ENCODE assay signal across 21 cellular contexts in the genomic region with DNA sequence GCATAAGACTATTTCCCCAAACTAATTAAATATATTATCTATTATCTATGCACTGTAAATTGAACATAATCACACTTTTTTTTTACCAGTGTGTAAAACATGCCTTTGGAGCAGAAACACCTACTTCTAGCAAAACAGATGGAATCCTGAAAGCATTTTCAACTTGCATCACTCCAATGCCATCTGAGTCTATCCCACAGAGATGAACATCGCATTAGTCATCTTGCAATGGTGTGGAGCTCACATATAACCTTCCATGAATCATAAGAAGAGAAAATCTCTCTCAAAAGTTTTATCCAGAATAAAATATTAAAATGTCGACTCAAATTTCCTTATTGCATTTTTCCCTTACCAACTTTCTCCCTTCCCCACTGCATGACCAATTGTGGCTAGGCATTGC.
DNase-seq lines count a peak whose midpoint lies in the region; TF ChIP-seq lines count a peak whose summit lies in the region.
"Had no signal": no experiment of that assay in that cellular context is flagged by ENCODE, and none has a peak within 500 bp of the region (broad histone marks: within the 10 kb centered on the region; RNA-seq: fewer than 3 reads in every experiment).

No MANE protein-coding gene starts in this region.

- H2AK5ac ChIP-seq in mesendoderm (ENCODE audit: low read length): no peak overlapping the region

- peak; percentile 2 for DNase-seq in Caki2 (ENCODE audit: low read depth)
- peak; percentile 63 for DNase-seq in RKO (ENCODE audit: low spot score)
- DNase-seq in epithelial cell of prostate (ENCODE audit: low read depth, low spot score): no peak
- peak; percentile 72 for DNase-seq in kidney tubule cell (ENCODE audit: low spot score)
- DNase-seq in mesendoderm: no peak
- no peak for DNase-seq in DMS153 (lab: John Stamatoyannopoulos, UW)
- DNase-seq in stomach: no peak
- DNase-seq in NK-92 (lab: John Stamatoyannopoulos, UW; ENCODE audit: unreplicated experiment): no peak
- DNase-seq: activated CD4-positive, alpha-beta T cell treated with anti-CD3 and anti-CD28 coated beads, Interleukin-2, amount 10 ng/mL, durations not matched to agents 24 days and 14 days; activated gamma-delta T cell treated with Interleukin-2 at 50 U/mL for 16 hours; activated T-cell treated with anti-CD3 and anti-CD28 coated beads, Interleukin-2, amount 50 U/mL, for 4 hours; colonic mucosa; effector CD8-positive, alpha-beta T cell; NCI-H1417; NCI-H2029 treated with DMSO at 0.1 percent for 48 hours; NCI-H226; NCI-H69; ovary; spleen; WERI-Rb-1 had no signal

- intact Hi-C loops in stomach (cut with DNase I; ENCODE audit: low total_unique reads): no loop called here

- H3K23ac ChIP-seq in mesendoderm (ENCODE audit: low read length): no peak overlapping the region

- no peak for TF ChIP-seq CTCF in stomach (IDR thresholded peaks at IDR 0.05)

- peak overlapping the region; percentile 66 for H3K27ac ChIP-seq in epithelial cell of prostate
- no peak overlapping the region for H3K27ac ChIP-seq in mesendoderm (ENCODE audit: low read depth, low read length)
- no peak overlapping the region for H3K27ac ChIP-seq in stomach
- H3K27ac ChIP-seq: colonic mucosa, ovary, right atrium auricular region, spleen, WERI-Rb-1 had no signal

- no peak overlapping the region for H3K18ac ChIP-seq in mesendoderm (ENCODE audit: low read length)

- no peak overlapping the region for H2BK120ac ChIP-seq in mesendoderm (ENCODE audit: low read depth, low read length)

- no peak overlapping the region for H4K5ac ChIP-seq in mesendoderm (ENCODE audit: low read length)

- no peaks in the 10 kb centered on the region for H3K79me1 ChIP-seq in mesendoderm (ENCODE audit: low read length)

- no peak overlapping the region for H2BK15ac ChIP-seq in mesendoderm (replicated peaks; ENCODE audit: low read depth)

- H4K8ac ChIP-seq in mesendoderm (ENCODE audit: low read depth, low read length): no peak overlapping the region

- peaks cover 0 to 21% (median 0%) of the 10 kb centered on the region in 4 donors for H3K9me3 ChIP-seq in stomach
- H3K9me3 ChIP-seq: colonic mucosa, ovary, right atrium auricular region had no signal

- in situ Hi-C loops in Caki2 (cut with HindIII; ENCODE audit: low pct_unique_long_range_greater_than_20kb, low sequenced_read_pairs): no loop called here

- H3K9ac ChIP-seq in mesendoderm (ENCODE audit: low read length): no peak overlapping the region

- H3K4me2 ChIP-seq in mesendoderm (ENCODE audit: low read length): no peak overlapping the region

- H3K27me3 ChIP-seq in mesendoderm (ENCODE audit: insufficient read depth, low read length, poor library complexity): no peaks in the 10 kb centered on the region
- H3K27me3 ChIP-seq in stomach: no peaks in the 10 kb centered on the region
- H3K27me3 ChIP-seq: colonic mucosa, ovary, right atrium auricular region, spleen had no signal

- H3K4me3 ChIP-seq in mesendoderm (ENCODE audit: low read length) (no peak overlapping the region), stomach (no peak overlapping the region)
- H3K4me3 ChIP-seq: colonic mucosa, ovary, right atrium auricular region, spleen had no signal

- no peak overlapping the region for H2BK5ac ChIP-seq in mesendoderm (ENCODE audit: low read length)

- no peak for TF ChIP-seq POLR2A in stomach (IDR thresholded peaks at IDR 0.05)

- H3K4me1 ChIP-seq in mesendoderm (ENCODE audit: control insufficient read depth, low read depth, low read length) (no peaks in the 10 kb centered on the region), stomach (no peaks in the 10 kb centered on the region)
- H3K4me1 ChIP-seq: colonic mucosa, right atrium auricular region, spleen had no signal

- TF ChIP-seq EP300 in stomach (IDR thresholded peaks at IDR 0.05): no peak

- H3K56ac ChIP-seq in mesendoderm (ENCODE audit: low read length): no peak overlapping the region

- no peak overlapping the region for H3K4ac ChIP-seq in mesendoderm (ENCODE audit: low read depth, low read length)

- no CpG with 5 or more reads among the region's 2 CpGs for WGBS in mesendoderm (ENCODE audit: extremely low coverage, insufficient coverage, low lambda C conversion rate)
- 63 to 95% (median 72%) methylated on average over 2 of the region's 2 CpGs for WGBS in stomach, 5 donors

- H3K36me3 ChIP-seq in mesendoderm (ENCODE audit: control insufficient read depth, insufficient read depth, low read length): no peaks in the 10 kb centered on the region
- no peaks in the 10 kb centered on the region for H3K36me3 ChIP-seq in stomach
- H3K36me3 ChIP-seq: colonic mucosa, ovary, right atrium auricular region, spleen, WERI-Rb-1 had no signal

- no peaks in the 10 kb centered on the region for H3K79me2 ChIP-seq in mesendoderm (ENCODE audit: control insufficient read depth, insufficient read depth, low read length)

Comparison
In these comparisons a context has a peak if more than half of its experiments do, and no peak if none do; other contexts are left out.
1. DNase-seq: peak in Caki2 (single experiment), RKO (single experiment) and kidney tubule cell (single experiment); none in epithelial cell of prostate (single experiment), mesendoderm (single experiment), DMS153 (single experiment), stomach (single experiment) and NK-92 (single experiment).